In the genomic region with DNA sequence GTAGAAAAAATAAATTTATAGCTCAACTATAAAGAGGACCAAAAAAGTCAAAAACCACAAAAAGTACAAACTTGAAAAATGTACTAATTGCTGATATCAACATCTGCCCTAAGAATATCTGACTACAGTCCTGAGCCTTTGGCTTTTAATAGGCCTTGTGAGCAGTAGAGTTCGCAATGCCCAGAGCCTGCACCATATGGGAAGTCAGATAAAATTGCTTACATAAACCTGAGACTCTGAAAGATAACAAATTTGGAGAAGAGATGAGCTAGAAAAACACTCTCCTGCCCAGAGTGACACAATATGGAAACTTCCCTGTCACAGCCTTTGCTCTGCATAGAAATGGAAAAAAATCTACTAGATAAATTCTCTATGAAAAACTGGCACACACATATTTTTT, we compare ENCODE assay signal across 24 cellular contexts.
"Had no signal": no experiment of that assay in that cellular context is flagged by ENCODE, and none has a peak within 500 bp of the region (broad histone marks: within the 10 kb centered on the region; RNA-seq: fewer than 3 reads in every experiment).

No MANE protein-coding gene starts in this region.

- ATAC-seq: activated naive CD4-positive, alpha-beta T cell treated with anti-CD3 and anti-CD28 coated beads, Interleukin-2, amount 50 U/mL, for 72 hours; activated T-cell treated with anti-CD3 and anti-CD28 coated beads, Interleukin-2, amount 50 U/mL, for 72 hours; esophagus mucosa had no signal

- DNase-seq: activated CD4-positive, alpha-beta memory T cell treated with anti-CD3 and anti-CD28 coated beads, Interleukin-2, amount 10 ng/mL, durations not matched to agents 7 days and 5 days; activated CD4-positive, alpha-beta T cell treated with anti-CD3 and anti-CD28 coated beads for 1 hour; activated CD4-positive, alpha-beta T cell treated with anti-CD3 and anti-CD28 coated beads for 4 hours; activated CD4-positive, alpha-beta T cell treated with anti-CD3 and anti-CD28 coated beads, Interleukin-2, amount 10 ng/mL, durations not matched to agents 7 days and 5 days; activated CD4-positive, alpha-beta T cell treated with anti-CD3 and anti-CD28 coated beads, Interleukin-2, amount 50 U/mL, for 4 hours; activated CD4-positive, CD25-positive, alpha-beta regulatory T cell; activated CD8-positive, alpha-beta memory T cell treated with anti-CD3 and anti-CD28 coated beads, Interleukin-2, amount 50 U/mL, for 48 hours; activated gamma-delta T cell; activated naive CD4-positive, alpha-beta T cell; activated naive CD4-positive, alpha-beta T cell treated with anti-CD3 and anti-CD28 coated beads, Interleukin-2, amount 10 ng/mL, durations not matched to agents 7 days and 5 days; activated naive CD8-positive, alpha-beta T cell treated with anti-CD3 and anti-CD28 coated beads, Interleukin-2, amount 10 ng/mL, durations not matched to agents 7 days and 5 days; activated T-cell treated with anti-CD3 and anti-CD28 coated beads for 4 hours; activated T-cell treated with anti-CD3 and anti-CD28 coated beads, Interleukin-2, amount 50 U/mL, for 24 hours; activated T-cell treated with anti-CD3 and anti-CD28 coated beads, Interleukin-2, amount 50 U/mL, for 72 hours; central memory CD4-positive, alpha-beta T cell; cerebellar nuclear complex; colonic mucosa; effector CD8-positive, alpha-beta T cell; foreskin fibroblast; head of caudate nucleus; hippocampal formation; T1000 had no signal
